Comparison of ENCODE assay signal across 35 cellular contexts in the genomic region with DNA sequence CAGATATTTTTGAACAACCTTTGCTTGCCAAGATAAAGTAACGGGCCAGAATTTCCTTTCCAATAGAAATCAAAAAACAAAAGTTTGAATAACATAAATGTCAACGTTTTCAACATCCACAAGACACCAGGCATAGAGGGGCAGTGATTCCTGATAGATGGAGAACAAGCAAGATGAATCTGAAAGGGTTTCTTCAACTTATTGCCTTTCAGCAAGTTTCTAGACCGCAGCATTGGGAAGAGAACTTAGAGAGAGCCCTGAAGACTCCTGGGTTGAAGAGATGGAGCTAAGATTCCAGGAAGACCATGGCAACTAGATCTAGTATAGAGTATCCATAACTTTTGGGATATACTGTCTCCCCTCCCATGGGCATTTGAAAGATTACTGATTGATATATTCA.
"Had no signal": no experiment of that assay in that cellular context is flagged by ENCODE, and none has a peak within 500 bp of the region (broad histone marks: within the 10 kb centered on the region; RNA-seq: fewer than 3 reads in every experiment).

No MANE protein-coding gene starts in this region.

- DNase-seq: Karpas-422, Kasumi-1, MG63, MM.1S, MV-4-11, NCI-H1048, NCI-H1092, NCI-H1092 treated with DMSO at 0.1 percent for 48 hours, NCI-H1105, NCI-H1105 treated with DMSO at 0.1 percent for 48 hours, NCI-H1417, NCI-H1417 treated with DMSO at 0.1 percent for 48 hours, NCI-H1436, NCI-H1436 treated with DMSO at 0.1 percent for 48 hours, NCI-H146, NCI-H1694, NCI-H1694 treated with DMSO at 0.1 percent for 48 hours, NCI-H187, NCI-H187 treated with DMSO at 0.1 percent for 48 hours, NCI-H1930, NCI-H2029, NCI-H2029 treated with DMSO at 0.1 percent for 48 hours, NCI-H2081, NCI-H2081 treated with DMSO at 0.1 percent for 48 hours, NCI-H2107, NCI-H2171, NCI-H2171 treated with DMSO at 0.1 percent for 48 hours, NCI-H2227 treated with DMSO at 0.1 percent for 48 hours, NCI-H226, NCI-H345, NCI-H446, NCI-H446 treated with DMSO at 0.1 percent for 48 hours, NCI-H510A, NCI-H510A treated with DMSO at 0.1 percent for 48 hours, NCI-H524 had no signal

- H3K27me3 ChIP-seq: MG63 had no signal

- H3K4me3 ChIP-seq: MG63 had no signal

- H3K36me3 ChIP-seq: MG63 had no signal

- H3K9me3 ChIP-seq: MG63 had no signal
